11 cellular contexts compared by ENCODE assay signal in genomic region chr3:86991840-86992430, GRCh38. TPM values are rescaled to one million over a fixed set of nuclear protein-coding genes. Genes with fewer than 3 reads are reported as not detected.
DNase-seq lines count a peak whose midpoint lies in the region; ATAC-seq and TF ChIP-seq lines count a peak whose summit lies in the region.
"Had no signal": no experiment of that assay in that cellular context is flagged by ENCODE, and none has a peak within 500 bp of the region (broad histone marks: within the 10 kb centered on the region; RNA-seq: fewer than 3 reads in every experiment).

No MANE protein-coding gene starts in this region.

- no peaks in the 10 kb centered on the region for H3K9me1 ChIP-seq in IMR-90 (ENCODE audit: insufficient read depth, low read length)

- intact Hi-C loops in IMR-90 (cut with micrococcal nuclease) (loop anchor here (1.0 to 5.0 kb wide), 3 partner anchors 55 to 199 kb away; no protein-coding TSS in a partner anchor), transverse colon (cut with DNase I; ENCODE audit: low total_unique reads) (no loop called here), right lobe of liver (cut with DNase I) (no loop called here)

- no peak overlapping the region for H3K27ac Mint-ChIP-seq in activated CD4-positive, alpha-beta memory T cell treated with anti-CD3 and anti-CD28 coated beads, Interleukin-2, amount 10 ng/mL, durations not matched to agents 7 days and 5 days
- H3K27ac Mint-ChIP-seq: activated CD4-positive, alpha-beta memory T cell treated with anti-CD3 and anti-CD28 coated beads for 36 hours had no signal

- peaks cover 21% of the 10 kb centered on the region for H3K27me3 Mint-ChIP-seq in activated CD4-positive, alpha-beta memory T cell treated with anti-CD3 and anti-CD28 coated beads, Interleukin-2, amount 10 ng/mL, durations not matched to agents 7 days and 5 days

- CTCF ChIA-PET in IMR-90 (lab: Yijun Ruan, JAX), result no interaction called here
- CTCF ChIA-PET in activated CD4-positive, alpha-beta memory T cell treated with anti-CD3 and anti-CD28 coated beads, Interleukin-2, amount 10 ng/mL, durations not matched to agents 7 days and 5 days (lab: Charles Lee), result no interaction called here

- peak overlapping the region; percentile 84 for H3K4ac ChIP-seq in IMR-90 (ENCODE audit: low read depth, low read length)

- peak overlapping the region; percentile 67 for H2AK9ac ChIP-seq in IMR-90 (replicated peaks; ENCODE audit: low read depth, low read length, poor library complexity)

- ATAC-seq in IMR-90 (ENCODE audit: low read depth) (no peak), right lobe of liver (no peak)

- H3K27me3 ChIP-seq in IMR-90 (ENCODE audit: control insufficient read depth, insufficient read depth, low read length) (no peaks in the 10 kb centered on the region), mucosa of stomach (ENCODE audit: control insufficient read depth, insufficient read depth, low read length) (peaks cover 24% of the 10 kb centered on the region), transverse colon (peaks cover 37% of the 10 kb centered on the region), right lobe of liver (peaks cover 3 to 11% of the 10 kb centered on the region in 2 donors)

- peak; percentile 60 for DNase-seq in IMR-90
- no peak for DNase-seq in coronary artery (ENCODE audit: low spot score)
- DNase-seq in transverse colon, result no peak
- no peak for DNase-seq in COLO829 (ENCODE audit: low spot score)
- DNase-seq in kidney glomerular epithelial cell (lab: John Stamatoyannopoulos, UW), result no peak
- no peak for DNase-seq in activated CD4-positive, alpha-beta memory T cell treated with anti-CD3 and anti-CD28 coated beads, Interleukin-2, amount 10 ng/mL, durations not matched to agents 7 days and 5 days
- no peak for DNase-seq in right lobe of liver
- DNase-seq: activated CD4-positive, alpha-beta memory T cell treated with anti-CD3 and anti-CD28 coated beads for 36 hours; OCI-M1; stimulated activated CD4-positive, alpha-beta T cell treated with anti-CD3 and anti-CD28 coated beads, Interleukin-2, amount 100 ng/mL, for 48 hours had no signal

- WGBS in IMR-90 (ENCODE audit: extremely low coverage in 2 of 2, insufficient read length in 1 of 2), 2 experiments, result 83% methylated on average over 2 of the region's 8 CpGs; no CpG with 5 or more reads in 1 of the 2 experiments
- 56 to 57% methylated on average over 8 of the region's 8 CpGs for WGBS in transverse colon (ENCODE audit: low coverage in 1 of 2), 2 donors
- WGBS in right lobe of liver (ENCODE audit: insufficient coverage, low coverage, low lambda C conversion rate, missing lambda C conversion rate), result 63% methylated on average over 8 of the region's 8 CpGs

- H3K9ac ChIP-seq in IMR-90 (ENCODE audit: low read depth, low read length), result peak overlapping the region; percentile 75; the same call in 1 of the 2 replicates
- peak overlapping the region; percentile 33 for H3K9ac ChIP-seq in mucosa of stomach (ENCODE audit: low read length)

- in situ Hi-C loops in IMR-90 (cut with MboI; ENCODE audit: low sequenced_read_pairs) (loop anchor here (5.0 to 25.0 kb wide), 2 partner anchors 90 to 1145 kb away; partner anchors contain the start of gene C3orf38), transverse colon (cut with MboI; ENCODE audit: low pct_ligation_motif_present in 1 of 4, low pct_unique_long_range_greater_than_20kb in 1 of 4, low sequenced_read_pairs in 3 of 4) (no loop called here)

- peak overlapping the region; percentile 69 for H3K18ac ChIP-seq in IMR-90 (ENCODE audit: low read depth, low read length)

- peak overlapping the region; percentile 92 for H2BK120ac ChIP-seq in IMR-90 (ENCODE audit: low read depth, low read length)

- dilution Hi-C loops in IMR-90 (cut with HindIII; ENCODE audit: low sequenced_read_pairs, unreplicated experiment), result no loop called here

- H3K4me3 Mint-ChIP-seq in activated CD4-positive, alpha-beta memory T cell treated with anti-CD3 and anti-CD28 coated beads, Interleukin-2, amount 10 ng/mL, durations not matched to agents 7 days and 5 days, result no peak overlapping the region

- H3K9me3 ChIP-seq in IMR-90 (ENCODE audit: control insufficient read depth, insufficient read depth, low read length) (no peaks in the 10 kb centered on the region), mucosa of stomach (ENCODE audit: control insufficient read depth, low read length) (no peaks in the 10 kb centered on the region), transverse colon (no peaks in the 10 kb centered on the region), right lobe of liver (no peaks in the 10 kb centered on the region)

- H3K36me3 ChIP-seq in IMR-90 (ENCODE audit: control insufficient read depth, insufficient read depth, low read length), result no peaks in the 10 kb centered on the region
- no peaks in the 10 kb centered on the region for H3K36me3 ChIP-seq in mucosa of stomach (ENCODE audit: control insufficient read depth, insufficient read depth, low read length)
- H3K36me3 ChIP-seq in transverse colon, result no peaks in the 10 kb centered on the region
- H3K36me3 ChIP-seq in right lobe of liver, result no peaks in the 10 kb centered on the region

- TF ChIP-seq POLR2A in IMR-90 (IDR thresholded peaks at IDR 0.05; ENCODE audit: low read depth, low read length), result peak; percentile 40; the same call in 1 of the 2 replicates
- TF ChIP-seq POLR2A in transverse colon (IDR thresholded peaks at IDR 0.05), result no peak
- no peak for TF ChIP-seq POLR2A in right lobe of liver (IDR thresholded peaks at IDR 0.05)

- no peak for TF ChIP-seq RAD21 in IMR-90 (IDR thresholded peaks at IDR 0.05; ENCODE audit: low read length)

- no peaks in the 10 kb centered on the region for H4K20me1 ChIP-seq in IMR-90 (ENCODE audit: insufficient read depth, low read length)

- peak overlapping the region; percentile 38; the same call in 1 of the 2 replicates for H2AK5ac ChIP-seq in IMR-90 (ENCODE audit: low read depth, low read length)

- peak overlapping the region; percentile 84 for H3K4me2 ChIP-seq in IMR-90 (ENCODE audit: low read depth, low read length)

- peaks cover 2% of the 10 kb centered on the region for H3K4me1 Mint-ChIP-seq in activated CD4-positive, alpha-beta memory T cell treated with anti-CD3 and anti-CD28 coated beads, Interleukin-2, amount 10 ng/mL, durations not matched to agents 7 days and 5 days

- TF ChIP-seq EP300 in transverse colon (IDR thresholded peaks at IDR 0.05; ENCODE audit: low read depth), result no peak

- POLR2A ChIA-PET in IMR-90 (lab: Charles Lee; ENCODE audit: unreplicated experiment), result no interaction called here
- POLR2A ChIA-PET in activated CD4-positive, alpha-beta memory T cell treated with anti-CD3 and anti-CD28 coated beads, Interleukin-2, amount 10 ng/mL, durations not matched to agents 7 days and 5 days (lab: Charles Lee), result no interaction called here

- H4K8ac ChIP-seq in IMR-90 (ENCODE audit: low read depth in 2 of 2, low read length in 2 of 2), result peak overlapping the region; percentile 38 to 80; a peak in 3 of 4 replicates

- H2BK20ac ChIP-seq in IMR-90 (ENCODE audit: low read depth, low read length), result peak overlapping the region; percentile 75

- peaks cover 0 to 12% of the 10 kb centered on the region in 2 experiments; a peak in 2 of 4 replicates for H3K79me1 ChIP-seq in IMR-90 (ENCODE audit: low read depth in 1 of 2, low read length in 2 of 2)

- peak overlapping the region; percentile 92; the same call in 1 of the 2 replicates for H3K23ac ChIP-seq in IMR-90 (ENCODE audit: low read depth, low read length)

- H3K14ac ChIP-seq in IMR-90 (replicated peaks; ENCODE audit: low read depth, low read length), result peak overlapping the region; percentile 77; the same call in 1 of the 2 replicates

- peak overlapping the region; percentile 79 for H4K91ac ChIP-seq in IMR-90 (ENCODE audit: insufficient read depth, low read depth, low read length)

- peak overlapping the region; percentile 94 for H2BK5ac ChIP-seq in IMR-90 (ENCODE audit: low read depth, low read length, poor library complexity, severe bottlenecking)

- no peak for TF ChIP-seq CTCF in IMR-90 (conservative IDR thresholded peaks at IDR 0.05; ENCODE audit: low read depth, low read length)
- TF ChIP-seq CTCF in coronary artery (IDR thresholded peaks at IDR 0.05), result no peak
- TF ChIP-seq CTCF in transverse colon (IDR thresholded peaks at IDR 0.05), result no peak
- no peak for TF ChIP-seq CTCF in right lobe of liver (IDR thresholded peaks at IDR 0.05)

- H3K27ac ChIP-seq in IMR-90 (ENCODE audit: insufficient read depth, low read length) (peak overlapping the region; percentile 65), coronary artery (peak overlapping the region; percentile 94 to 96), transverse colon (peak overlapping the region; percentile 79 to 91 (median 88)), right lobe of liver (no peak overlapping the region)

- peak overlapping the region; percentile 78; the same call in 2 of the 3 replicates for H2BK15ac ChIP-seq in IMR-90 (ENCODE audit: low read depth, low read length)

- peak overlapping the region; percentile 79; the same call in 1 of the 2 replicates for H3K56ac ChIP-seq in IMR-90 (ENCODE audit: extremely low read depth, insufficient read depth, low read length)

- no peaks in the 10 kb centered on the region for H3K36me3 Mint-ChIP-seq in activated CD4-positive, alpha-beta memory T cell treated with anti-CD3 and anti-CD28 coated beads, Interleukin-2, amount 10 ng/mL, durations not matched to agents 7 days and 5 days (ENCODE audit: low read depth)
- H3K36me3 Mint-ChIP-seq: activated CD4-positive, alpha-beta memory T cell treated with anti-CD3 and anti-CD28 coated beads for 36 hours had no signal

- H2AFZ ChIP-seq in IMR-90 (replicated peaks; ENCODE audit: low read length, poor library complexity), result no peak overlapping the region

- H4K5ac ChIP-seq in IMR-90 (ENCODE audit: low read depth, low read length), result no peak overlapping the region

- BruUV-seq in IMR-90 (replicated peaks; lab: Mats Ljungman, UMichigan), result no TSS peak

- peaks cover 14% of the 10 kb centered on the region for H3K4me1 ChIP-seq in IMR-90 (ENCODE audit: control insufficient read depth, insufficient read depth, low read length)
- H3K4me1 ChIP-seq in mucosa of stomach (ENCODE audit: control insufficient read depth, insufficient read depth, low read length), result no peaks in the 10 kb centered on the region
- peaks cover 0 to 6% (median 2%) of the 10 kb centered on the region in 4 donors for H3K4me1 ChIP-seq in transverse colon
- H3K4me1 ChIP-seq in right lobe of liver, result no peaks in the 10 kb centered on the region

- H3K4me3 ChIP-seq in IMR-90 (ENCODE audit: insufficient read depth, low read depth, low read length) (peak overlapping the region; percentile 99), coronary artery (peak overlapping the region; percentile 97), mucosa of stomach (ENCODE audit: low read length) (no peak overlapping the region), transverse colon (peak overlapping the region in 3 of 4 donors; percentile 53 to 61 (median 55)), right lobe of liver (peak overlapping the region in 1 of 3 donors; percentile 27)

- H3K9me3 Mint-ChIP-seq in activated CD4-positive, alpha-beta memory T cell treated with anti-CD3 and anti-CD28 coated beads, Interleukin-2, amount 10 ng/mL, durations not matched to agents 7 days and 5 days, result no peaks in the 10 kb centered on the region
- H3K9me3 Mint-ChIP-seq: activated CD4-positive, alpha-beta memory T cell treated with anti-CD3 and anti-CD28 coated beads for 36 hours had no signal

RNA-seq across cellular contexts. Expression of gene VGLL3, which starts 1.0 kb away (rescaled TPM):
- total RNA-seq in IMR-90 (2012; rRNA removed) (96.7 and 97.3 TPM in 2 replicates), transverse colon (100 to 1,000 TPM in 1 of 4 donors, 1 to 10 TPM in 3; 3.8 to 138 (median 8.0) TPM), right lobe of liver (1 to 10 TPM in 2 of 6 experiments, under 1 TPM in 4; 0.21 to 3.8 (median 0.79) TPM)
- polyA plus RNA-seq in IMR-90 (2012; rRNA removed), result 46.2 and 71.4 TPM in 2 replicates
- 14.7 and 55.4 TPM in 2 replicates for polyA plus RNA-seq in IMR-90 (2012; cell fraction: cytosol; rRNA removed)
- 58.3 and 90.7 TPM in 2 replicates for polyA plus RNA-seq in IMR-90 (2012; cell fraction: nucleus; rRNA removed; ENCODE audit: low replicate concordance)
- not detected for total RNA-seq in activated CD4-positive, alpha-beta memory T cell treated with anti-CD3 and anti-CD28 coated beads, Interleukin-2, amount 10 ng/mL, durations not matched to agents 7 days and 5 days
- total RNA-seq: activated CD4-positive, alpha-beta memory T cell treated with anti-CD3 and anti-CD28 coated beads for 36 hours had no signal

Comparison
In these comparisons a context has a peak if more than half of its experiments do, and no peak if none do; other contexts are left out.
1. H3K27ac ChIP-seq: peak in IMR-90 (single experiment), coronary artery (2 of 2) and transverse colon (4 of 4); none in right lobe of liver (0 of 3).